In genomic region chr14:20456971-20457370, GRCh38 we compare ENCODE assay signal across 1 cellular context.
TF ChIP-seq lines count a peak whose summit lies in the region.

No MANE protein-coding gene starts in this region.

TF ChIP-seq in neural cell, 6 proteins besides CTCF, POLR2A, EP300 and RAD21:
- TF ChIP-seq EZH2 (IDR thresholded peaks at IDR 0.05; ENCODE audit: borderline replicate concordance, insufficient read depth, low read length, poor library complexity, severe bottlenecking) (no peak), SMC3 (conservative IDR thresholded peaks at IDR 0.05; ENCODE audit: poor library complexity) (no peak), MXI1 (conservative IDR thresholded peaks at IDR 0.05; ENCODE audit: poor library complexity, severe bottlenecking) (no peak), TAF1 (IDR thresholded peaks at IDR 0.05; ENCODE audit: low read depth) (no peak)
